8 cellular contexts compared by ENCODE assay signal in genomic region chr3:194633349-194634004, GRCh38. TPM values are rescaled to one million over a fixed set of nuclear protein-coding genes. Genes with fewer than 3 reads are reported as not detected.
A peak's percentile ranks its signal among the peaks of the same experiment; 100 is the strongest.
DNase-seq lines count a peak whose midpoint lies in the region; ATAC-seq and TF ChIP-seq lines count a peak whose summit lies in the region.

Gene TMEM44, minus strand, starts transcription at chr3:194633419. Its CDS starts 204 bp downstream, at chr3:194633215.

- ATAC-seq in GM19023 (IDR thresholded peaks at IDR 0.05; ENCODE audit: unreplicated experiment) (peak; percentile 79), HG03159 (IDR thresholded peaks at IDR 0.05; ENCODE audit: unreplicated experiment) (peak; percentile 75), left lobe of liver (peak; percentile 83)

- peak within 1 kb of the TSS; percentile 38 to 85 for H3K27ac ChIP-seq in coronary artery

- peak; percentile 33 for TF ChIP-seq CTCF in AG10803 (conservative IDR thresholded peaks at IDR 0.05; ENCODE audit: low read length)
- peak; percentile 33 for TF ChIP-seq CTCF in coronary artery (IDR thresholded peaks at IDR 0.05)

- H3K4me3 ChIP-seq in AG10803 (ENCODE audit: low read length) (peak within 1 kb of the TSS; percentile 78), coronary artery (peak within 1 kb of the TSS; percentile 90)

- DNase-seq in AG10803 (ENCODE audit: low read depth): peak; percentile 83
- peak; percentile 77 for DNase-seq in NCI-H226
- DNase-seq in activated CD4-positive, CD25-positive, alpha-beta regulatory T cell treated with anti-CD3 and anti-CD28 coated beads, Interleukin-2, amount 50 U/mL, for 72 hours: peak; percentile 56
- peak; percentile 78 for DNase-seq in coronary artery (ENCODE audit: low spot score)
- peak; percentile 70 for DNase-seq in left lobe of liver (ENCODE audit: low spot score)
- peak; percentile 58 for DNase-seq in stimulated activated CD4-positive, alpha-beta T cell treated with anti-CD3 and anti-CD28 coated beads, Interleukin-4, amount 100 ng/mL, for 24 hours

RNA-seq across cellular contexts. Expression of gene TMEM44, which starts in this region (rescaled TPM):
- total RNA-seq in left lobe of liver: 4.6 TPM

Comparison
In these comparisons a context has a peak if more than half of its experiments do, and no peak if none do; other contexts are left out.
1. Peak in every context shown above with its lines: DNase-seq, ATAC-seq, H3K4me3 ChIP-seq and H3K27ac ChIP-seq.